In the genomic region with DNA sequence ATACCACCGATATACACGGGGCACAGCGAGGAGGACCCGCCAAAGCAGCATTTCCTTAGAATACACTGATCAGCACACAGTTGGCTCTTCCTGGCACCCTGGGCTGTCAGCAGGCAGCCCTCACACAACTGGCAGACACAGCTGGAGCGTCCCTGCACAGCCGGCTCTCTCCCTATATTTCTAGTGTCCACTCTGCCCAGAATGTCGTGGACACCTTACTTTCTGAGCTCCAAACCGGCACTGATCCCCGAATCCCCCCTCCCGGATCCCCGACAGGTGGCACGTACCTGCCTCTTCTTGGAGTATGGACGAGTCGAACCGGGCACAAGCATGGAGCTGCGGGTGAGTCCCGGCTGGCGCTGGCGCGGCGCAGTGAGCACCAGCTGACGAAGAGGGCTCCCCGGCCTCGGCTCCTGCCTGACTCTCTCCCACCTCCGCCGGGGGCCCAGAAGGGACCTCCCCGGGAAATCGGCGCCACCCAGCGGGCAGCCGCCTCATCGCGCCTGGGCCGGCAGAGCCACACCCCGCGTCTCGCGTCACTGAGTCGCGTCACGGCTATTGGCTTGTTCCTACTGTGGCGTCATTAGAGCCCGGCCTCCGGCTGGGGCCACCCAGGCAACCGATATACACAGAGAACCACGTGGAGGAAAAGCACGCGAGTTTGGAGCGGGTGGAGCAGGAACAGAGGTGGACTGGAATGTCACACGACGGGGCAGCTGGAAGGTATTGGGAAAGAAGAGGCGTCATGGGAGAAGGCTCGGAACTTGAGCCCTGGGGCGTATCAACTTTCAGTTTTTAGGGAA, we compare ENCODE assay signal across 8 cellular contexts. TPM values are rescaled to one million over a fixed set of nuclear protein-coding genes. Genes with fewer than 3 reads are reported as not detected.
DNase-seq lines count a peak whose midpoint lies in the region; ATAC-seq and TF ChIP-seq lines count a peak whose summit lies in the region.

A gene with protein sequence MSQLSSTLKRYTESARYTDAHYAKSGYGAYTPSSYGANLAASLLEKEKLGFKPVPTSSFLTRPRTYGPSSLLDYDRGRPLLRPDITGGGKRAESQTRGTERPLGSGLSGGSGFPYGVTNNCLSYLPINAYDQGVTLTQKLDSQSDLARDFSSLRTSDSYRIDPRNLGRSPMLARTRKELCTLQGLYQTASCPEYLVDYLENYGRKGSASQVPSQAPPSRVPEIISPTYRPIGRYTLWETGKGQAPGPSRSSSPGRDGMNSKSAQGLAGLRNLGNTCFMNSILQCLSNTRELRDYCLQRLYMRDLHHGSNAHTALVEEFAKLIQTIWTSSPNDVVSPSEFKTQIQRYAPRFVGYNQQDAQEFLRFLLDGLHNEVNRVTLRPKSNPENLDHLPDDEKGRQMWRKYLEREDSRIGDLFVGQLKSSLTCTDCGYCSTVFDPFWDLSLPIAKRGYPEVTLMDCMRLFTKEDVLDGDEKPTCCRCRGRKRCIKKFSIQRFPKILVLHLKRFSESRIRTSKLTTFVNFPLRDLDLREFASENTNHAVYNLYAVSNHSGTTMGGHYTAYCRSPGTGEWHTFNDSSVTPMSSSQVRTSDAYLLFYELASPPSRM (minus strand): TSS at position 505 of the 803 bp plus-strand sequence. CDS start 8,210 bp downstream, outside the sequence.

- H3K27me3 ChIP-seq in KMS-11 (ENCODE audit: insufficient read depth, low read depth) = no peaks in the 10 kb centered on the region
- peaks cover 12% of the 10 kb centered on the region for H3K27me3 ChIP-seq in mucosa of stomach (ENCODE audit: control insufficient read depth, insufficient read depth, low read length)

- H3K4me1 ChIP-seq in KMS-11 (ENCODE audit: low read depth, poor library complexity, severe bottlenecking) (peaks cover 3% of the 10 kb centered on the region), mucosa of stomach (ENCODE audit: control insufficient read depth, insufficient read depth, low read length) (peaks cover 19% of the 10 kb centered on the region)

- H3K9me3 ChIP-seq in mucosa of stomach (ENCODE audit: control insufficient read depth, low read length) = no peaks in the 10 kb centered on the region

- ATAC-seq in GM21786 (IDR thresholded peaks at IDR 0.05; ENCODE audit: unreplicated experiment) = peak; percentile 99
- peak; percentile 96 for ATAC-seq in esophagus mucosa

- peak; percentile 64 for TF ChIP-seq CTCF in KMS-11 (conservative IDR thresholded peaks at IDR 0.05; ENCODE audit: low read depth, low read length)

- DNase-seq in DMS53 treated with DMSO at 0.1 percent for 48 hours (lab: John Stamatoyannopoulos, UW; ENCODE audit: unreplicated experiment) = peak; percentile 97
- peak; percentile 99 for DNase-seq in activated T-cell treated with anti-CD3 and anti-CD28 coated beads, Interleukin-2, amount 50 U/mL, for 48 hours
- peak; percentile 93 to 94 for DNase-seq in stimulated activated CD8-positive, alpha-beta memory T cell treated with anti-CD3 and anti-CD28 coated beads, Interleukin-4, amount 100 ng/mL, for 4 hours (ENCODE audit: low read depth in 2 of 2, low spot score in 1 of 2)

- peak within 1 kb of the TSS; percentile 69 for H3K4me2 ChIP-seq in KMS-11

- peak within 1 kb of the TSS; percentile 89 for H3K9ac ChIP-seq in KMS-11
- peak within 1 kb of the TSS; percentile 68 for H3K9ac ChIP-seq in mucosa of stomach (ENCODE audit: low read length)

- H4K20me1 ChIP-seq in KMS-11 (ENCODE audit: insufficient read depth) = no peaks in the 10 kb centered on the region

- no peak within 1 kb of the TSS for H3K4me3 ChIP-seq in KMS-11 (IDR thresholded peaks at IDR 0.05; ENCODE audit: insufficient read depth, low read depth, low read length)
- H3K4me3 ChIP-seq in mucosa of stomach (ENCODE audit: low read length) = peak within 1 kb of the TSS; percentile 55

- no peaks in the 10 kb centered on the region for H3K79me2 ChIP-seq in KMS-11 (ENCODE audit: insufficient read depth, low read depth)

- peak within 1 kb of the TSS; percentile 81 for H2AFZ ChIP-seq in KMS-11 (ENCODE audit: low read depth)

- H3K36me3 ChIP-seq in KMS-11 (ENCODE audit: insufficient read depth) (no peaks in the 10 kb centered on the region), mucosa of stomach (ENCODE audit: control insufficient read depth, insufficient read depth, low read length) (no peaks in the 10 kb centered on the region)

- peak within 1 kb of the TSS; percentile 63 for H3K27ac ChIP-seq in KMS-11

TF ChIP-seq in PFSK-1, 5 proteins besides CTCF, POLR2A, EP300 and RAD21:
- TF ChIP-seq SIN3A (IDR thresholded peaks at IDR 0.05; ENCODE audit: borderline replicate concordance, insufficient read depth, low read length) = peak; percentile 100
- peak; percentile 76 for TF ChIP-seq FOXP2 (optimal IDR thresholded peaks at IDR 0.05; ENCODE audit: borderline replicate concordance, extremely low read depth, extremely low read length, insufficient read depth)
- TF ChIP-seq POLR2AphosphoS5 (IDR thresholded peaks at IDR 0.05; ENCODE audit: low read depth, low read length) = no peak

RNA-seq across cellular contexts. Expression of the gene that starts here (rescaled TPM):
- polyA plus RNA-seq in PFSK-1 (2012; ENCODE audit: insufficient read length, low read depth) = not detected
- 2.8 TPM for total RNA-seq in esophagus mucosa
